In genomic region chr17:2777242-2777867, GRCh38 we compare ENCODE assay signal across 1 cellular context.
TF ChIP-seq lines count a peak whose summit lies in the region.

No MANE protein-coding gene starts in this region.

TF ChIP-seq in H1, 55 proteins besides CTCF, POLR2A, EP300 and RAD21:
- no peak for TF ChIP-seq CHD7 (IDR thresholded peaks at IDR 0.05; ENCODE audit: insufficient replicate concordance, low read length)
- no peak for TF ChIP-seq YY1 (IDR thresholded peaks at IDR 0.05; ENCODE audit: low read depth, low read length)
- TF ChIP-seq TAF7 (optimal IDR thresholded peaks at IDR 0.05; ENCODE audit: borderline replicate concordance, low read depth, low read length), result no peak
- no peak for TF ChIP-seq GABPA (IDR thresholded peaks at IDR 0.05; ENCODE audit: borderline replicate concordance, insufficient read depth, low read length)
- TF ChIP-seq CREB1 (IDR thresholded peaks at IDR 0.05), result no peak
- TF ChIP-seq BCL11A (IDR thresholded peaks at IDR 0.05; ENCODE audit: low read depth in 2 of 2, low read length in 2 of 2), result no peak
- no peak for TF ChIP-seq KDM4A (IDR thresholded peaks at IDR 0.05; ENCODE audit: low read depth, low read length, severe bottlenecking)
- no peak for TF ChIP-seq HDAC2 (IDR thresholded peaks at IDR 0.05; ENCODE audit: borderline replicate concordance in 1 of 2, low read depth in 2 of 2, low read length in 2 of 2)
- TF ChIP-seq RFX5 (IDR thresholded peaks at IDR 0.05; ENCODE audit: borderline replicate concordance, low read depth, low read length), result no peak
- TF ChIP-seq SAP30 (IDR thresholded peaks at IDR 0.05; ENCODE audit: insufficient read depth, insufficient replicate concordance, low read length), result no peak
TF ChIP-seq in H1: peak in this region for 0.
